ENCODE assay signal across 26 cellular contexts in genomic region chr11:94742645-94743044, GRCh38.
"Had no signal": no experiment of that assay in that cellular context is flagged by ENCODE, and none has a peak within 500 bp of the region (broad histone marks: within the 10 kb centered on the region; RNA-seq: fewer than 3 reads in every experiment).

No MANE protein-coding gene starts in this region.

- H3K27ac ChIP-seq: lower lobe of right lung, right atrium auricular region, spleen, suprapubic skin, tibial nerve had no signal

- FAIRE-seq: bronchial epithelial cell, colon, endometrium had no signal

- ATAC-seq: activated CD4-positive, alpha-beta T cell treated with anti-CD3 and anti-CD28 coated beads for 36 hours; activated CD8-positive, alpha-beta memory T cell treated with anti-CD3 and anti-CD28 coated beads, Interleukin-2, amount 10 ng/mL, durations not matched to agents 7 days and 5 days; activated CD8-positive, alpha-beta T cell treated with anti-CD3 and anti-CD28 coated beads, Interleukin-2, amount 10 ng/mL, durations not matched to agents 7 days and 5 days; activated naive CD8-positive, alpha-beta T cell treated with anti-CD3 and anti-CD28 coated beads, Interleukin-2, amount 50 U/mL, for 24 hours; left lobe of liver; lower lobe of right lung; mucosa of descending colon; T-cell had no signal

- DNase-seq: activated CD4-positive, alpha-beta T cell treated with anti-CD3 and anti-CD28 coated beads for 36 hours; activated CD4-positive, CD25-positive, alpha-beta regulatory T cell; activated CD8-positive, alpha-beta memory T cell treated with anti-CD3 and anti-CD28 coated beads, Interleukin-2, amount 10 ng/mL, durations not matched to agents 7 days and 5 days; activated CD8-positive, alpha-beta T cell treated with anti-CD3 and anti-CD28 coated beads, Interleukin-2, amount 10 ng/mL, durations not matched to agents 7 days and 5 days; activated naive CD8-positive, alpha-beta T cell treated with anti-CD3 and anti-CD28 coated beads, Interleukin-2, amount 50 U/mL, for 24 hours; activated T-cell treated with anti-CD3 and anti-CD28 coated beads, Interleukin-2, amount 50 U/mL, for 48 hours; amygdala; dermis blood vessel endothelial cell; effector CD4-positive, alpha-beta T cell; foreskin fibroblast; kidney glomerular epithelial cell; lower lobe of right lung; mucosa of descending colon; spleen; stimulated activated naive CD4-positive, alpha-beta T cell; T-cell had no signal

- H3K27me3 ChIP-seq: right atrium auricular region, suprapubic skin, tibial nerve had no signal

- H3K4me3 Mint-ChIP-seq: activated CD4-positive, alpha-beta T cell treated with anti-CD3 and anti-CD28 coated beads for 36 hours; activated CD8-positive, alpha-beta memory T cell treated with anti-CD3 and anti-CD28 coated beads, Interleukin-2, amount 10 ng/mL, durations not matched to agents 7 days and 5 days; activated CD8-positive, alpha-beta T cell treated with anti-CD3 and anti-CD28 coated beads, Interleukin-2, amount 10 ng/mL, durations not matched to agents 7 days and 5 days; activated naive CD4-positive, alpha-beta T cell treated with anti-CD3 and anti-CD28 coated beads, Interleukin-2, amount 50 U/mL, for 24 hours; activated naive CD8-positive, alpha-beta T cell treated with anti-CD3 and anti-CD28 coated beads, Interleukin-2, amount 50 U/mL, for 24 hours; central memory CD8-positive, alpha-beta T cell had no signal

- H3K9me3 Mint-ChIP-seq: activated naive CD4-positive, alpha-beta T cell treated with anti-CD3 and anti-CD28 coated beads, Interleukin-2, amount 50 U/mL, for 24 hours; activated naive CD8-positive, alpha-beta T cell treated with anti-CD3 and anti-CD28 coated beads, Interleukin-2, amount 50 U/mL, for 24 hours; activated T-helper 2 cell treated with anti-CD3 and anti-CD28 coated beads, Interferon-gamma antibody, Interleukin-2, Interleukin-4, amounts not matched to agents 10 μg/mL and 5 μg/mL and 100 μg/mL, durations not matched to agents 14 hours and 24 hours and 36 hours; central memory CD8-positive, alpha-beta T cell; T-cell had no signal

- H3K36me3 ChIP-seq: lower lobe of right lung, right atrium auricular region, spleen, suprapubic skin, tibial nerve had no signal

- H3K4me3 ChIP-seq: lower lobe of right lung, mucosa of descending colon, right atrium auricular region, spleen, suprapubic skin, tibial nerve had no signal

- H3K36me3 Mint-ChIP-seq: activated CD8-positive, alpha-beta memory T cell treated with anti-CD3 and anti-CD28 coated beads, Interleukin-2, amount 10 ng/mL, durations not matched to agents 7 days and 5 days; activated naive CD4-positive, alpha-beta T cell treated with anti-CD3 and anti-CD28 coated beads, Interleukin-2, amount 50 U/mL, for 24 hours; T-cell had no signal

- H3K9me3 ChIP-seq: lower lobe of right lung, mucosa of descending colon, right atrium auricular region, spleen, suprapubic skin, tibial nerve had no signal

- H3K27ac Mint-ChIP-seq: activated CD4-positive, alpha-beta T cell treated with anti-CD3 and anti-CD28 coated beads for 36 hours; activated CD8-positive, alpha-beta memory T cell treated with anti-CD3 and anti-CD28 coated beads, Interleukin-2, amount 10 ng/mL, durations not matched to agents 7 days and 5 days; activated CD8-positive, alpha-beta T cell treated with anti-CD3 and anti-CD28 coated beads, Interleukin-2, amount 10 ng/mL, durations not matched to agents 7 days and 5 days; activated naive CD4-positive, alpha-beta T cell treated with anti-CD3 and anti-CD28 coated beads, Interleukin-2, amount 50 U/mL, for 24 hours; activated naive CD8-positive, alpha-beta T cell treated with anti-CD3 and anti-CD28 coated beads, Interleukin-2, amount 50 U/mL, for 24 hours; activated T-helper 2 cell treated with anti-CD3 and anti-CD28 coated beads, Interferon-gamma antibody, Interleukin-2, Interleukin-4, amounts not matched to agents 10 μg/mL and 5 μg/mL and 100 μg/mL, durations not matched to agents 14 hours and 24 hours and 36 hours; T-cell had no signal
